In the genomic region with DNA sequence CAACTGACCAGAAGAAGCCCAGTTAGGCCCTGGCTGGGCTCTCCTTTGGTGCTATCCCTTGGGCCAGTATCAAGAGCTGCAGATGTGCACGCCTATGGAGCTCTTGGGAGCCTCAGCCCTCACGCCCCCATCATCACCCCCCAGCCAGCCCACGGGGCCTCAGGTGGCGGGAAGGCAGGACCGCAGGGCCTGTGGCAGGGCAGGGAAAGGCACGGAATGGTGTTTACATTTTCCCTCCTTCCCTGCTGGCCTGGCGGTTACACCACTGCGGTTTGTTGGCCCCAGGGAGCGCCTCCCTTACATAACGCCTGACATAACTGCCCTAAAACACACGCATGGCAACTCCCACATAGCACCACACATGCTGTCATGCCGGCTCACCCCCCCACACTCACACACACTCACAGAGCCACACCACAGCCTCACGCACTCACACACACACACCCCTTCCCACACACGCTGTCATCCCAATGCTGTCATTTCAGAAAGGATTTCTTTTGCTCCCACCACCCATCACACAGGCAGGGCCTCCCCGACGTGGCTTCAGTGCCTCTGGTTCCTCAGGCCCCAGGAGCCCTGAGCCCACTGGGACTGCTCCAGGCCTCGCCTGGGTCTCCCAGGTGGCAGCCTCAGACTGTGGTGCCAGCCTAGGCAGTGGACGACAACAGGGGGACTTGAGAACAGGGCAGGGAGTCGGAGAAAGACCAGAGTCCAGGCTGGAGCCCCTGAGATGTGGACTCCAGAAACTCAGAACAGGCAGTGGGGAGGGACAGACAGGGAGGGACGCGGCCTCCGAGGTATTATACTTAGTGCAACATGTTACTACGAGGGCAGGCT, we compare ENCODE assay signal across 1 cellular context.
TF ChIP-seq lines count a peak whose summit lies in the region.

No MANE protein-coding gene starts in this region.

TF ChIP-seq in HEK293, 187 proteins besides CTCF, POLR2A, EP300 and RAD21 (continued from another document):
- TF ChIP-seq, protein P1, sequence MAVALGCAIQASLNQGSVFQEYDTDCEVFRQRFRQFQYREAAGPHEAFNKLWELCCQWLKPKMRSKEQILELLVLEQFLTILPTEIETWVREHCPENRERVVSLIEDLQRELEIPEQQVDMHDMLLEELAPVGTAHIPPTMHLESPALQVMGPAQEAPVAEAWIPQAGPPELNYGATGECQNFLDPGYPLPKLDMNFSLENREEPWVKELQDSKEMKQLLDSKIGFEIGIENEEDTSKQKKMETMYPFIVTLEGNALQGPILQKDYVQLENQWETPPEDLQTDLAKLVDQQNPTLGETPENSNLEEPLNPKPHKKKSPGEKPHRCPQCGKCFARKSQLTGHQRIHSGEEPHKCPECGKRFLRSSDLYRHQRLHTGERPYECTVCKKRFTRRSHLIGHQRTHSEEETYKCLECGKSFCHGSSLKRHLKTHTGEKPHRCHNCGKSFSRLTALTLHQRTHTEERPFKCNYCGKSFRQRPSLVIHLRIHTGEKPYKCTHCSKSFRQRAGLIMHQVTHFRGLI (tag by site-specific recombination; IDR thresholded peaks at IDR 0.05) = no peak
- no peak for TF ChIP-seq ZNF544 (tag by site-specific recombination; IDR thresholded peaks at IDR 0.05)
- TF ChIP-seq ZNF221 (tag by site-specific recombination; IDR thresholded peaks at IDR 0.05; ENCODE audit: borderline replicate concordance) = no peak
- no peak for TF ChIP-seq ZNF707 (tag by site-specific recombination; IDR thresholded peaks at IDR 0.05)
- TF ChIP-seq OSR2 (tag by site-specific recombination; IDR thresholded peaks at IDR 0.05) = no peak
- no peak for TF ChIP-seq SP2 (tag by site-specific recombination; IDR thresholded peaks at IDR 0.05)
- no peak for TF ChIP-seq ZNF19 (tag by site-specific recombination; IDR thresholded peaks at IDR 0.05; ENCODE audit: low read depth)
- TF ChIP-seq ZNF2 (tag by site-specific recombination; IDR thresholded peaks at IDR 0.05) = no peak
- no peak for TF ChIP-seq YY2 (tag by site-specific recombination; IDR thresholded peaks at IDR 0.05)
- no peak for TF ChIP-seq RBAK (tag by site-specific recombination; IDR thresholded peaks at IDR 0.05)
- TF ChIP-seq, protein P2, sequence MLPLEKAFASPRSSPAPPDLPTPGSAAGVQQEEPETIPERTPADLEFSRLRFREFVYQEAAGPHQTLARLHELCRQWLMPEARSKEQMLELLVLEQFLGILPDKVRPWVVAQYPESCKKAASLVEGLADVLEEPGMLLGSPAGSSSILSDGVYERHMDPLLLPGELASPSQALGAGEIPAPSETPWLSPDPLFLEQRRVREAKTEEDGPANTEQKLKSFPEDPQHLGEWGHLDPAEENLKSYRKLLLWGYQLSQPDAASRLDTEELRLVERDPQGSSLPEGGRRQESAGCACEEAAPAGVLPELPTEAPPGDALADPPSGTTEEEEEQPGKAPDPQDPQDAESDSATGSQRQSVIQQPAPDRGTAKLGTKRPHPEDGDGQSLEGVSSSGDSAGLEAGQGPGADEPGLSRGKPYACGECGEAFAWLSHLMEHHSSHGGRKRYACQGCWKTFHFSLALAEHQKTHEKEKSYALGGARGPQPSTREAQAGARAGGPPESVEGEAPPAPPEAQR (tag by site-specific recombination; IDR thresholded peaks at IDR 0.05) = no peak
- no peak for TF ChIP-seq ZNF350 (tag by site-specific recombination; IDR thresholded peaks at IDR 0.05)
- no peak for TF ChIP-seq ZNF292 (tag by site-specific recombination; IDR thresholded peaks at IDR 0.05; ENCODE audit: borderline replicate concordance, low read depth)
- TF ChIP-seq ZNF560 (tag by site-specific recombination; IDR thresholded peaks at IDR 0.05; ENCODE audit: borderline replicate concordance) = no peak
- TF ChIP-seq, protein P3, sequence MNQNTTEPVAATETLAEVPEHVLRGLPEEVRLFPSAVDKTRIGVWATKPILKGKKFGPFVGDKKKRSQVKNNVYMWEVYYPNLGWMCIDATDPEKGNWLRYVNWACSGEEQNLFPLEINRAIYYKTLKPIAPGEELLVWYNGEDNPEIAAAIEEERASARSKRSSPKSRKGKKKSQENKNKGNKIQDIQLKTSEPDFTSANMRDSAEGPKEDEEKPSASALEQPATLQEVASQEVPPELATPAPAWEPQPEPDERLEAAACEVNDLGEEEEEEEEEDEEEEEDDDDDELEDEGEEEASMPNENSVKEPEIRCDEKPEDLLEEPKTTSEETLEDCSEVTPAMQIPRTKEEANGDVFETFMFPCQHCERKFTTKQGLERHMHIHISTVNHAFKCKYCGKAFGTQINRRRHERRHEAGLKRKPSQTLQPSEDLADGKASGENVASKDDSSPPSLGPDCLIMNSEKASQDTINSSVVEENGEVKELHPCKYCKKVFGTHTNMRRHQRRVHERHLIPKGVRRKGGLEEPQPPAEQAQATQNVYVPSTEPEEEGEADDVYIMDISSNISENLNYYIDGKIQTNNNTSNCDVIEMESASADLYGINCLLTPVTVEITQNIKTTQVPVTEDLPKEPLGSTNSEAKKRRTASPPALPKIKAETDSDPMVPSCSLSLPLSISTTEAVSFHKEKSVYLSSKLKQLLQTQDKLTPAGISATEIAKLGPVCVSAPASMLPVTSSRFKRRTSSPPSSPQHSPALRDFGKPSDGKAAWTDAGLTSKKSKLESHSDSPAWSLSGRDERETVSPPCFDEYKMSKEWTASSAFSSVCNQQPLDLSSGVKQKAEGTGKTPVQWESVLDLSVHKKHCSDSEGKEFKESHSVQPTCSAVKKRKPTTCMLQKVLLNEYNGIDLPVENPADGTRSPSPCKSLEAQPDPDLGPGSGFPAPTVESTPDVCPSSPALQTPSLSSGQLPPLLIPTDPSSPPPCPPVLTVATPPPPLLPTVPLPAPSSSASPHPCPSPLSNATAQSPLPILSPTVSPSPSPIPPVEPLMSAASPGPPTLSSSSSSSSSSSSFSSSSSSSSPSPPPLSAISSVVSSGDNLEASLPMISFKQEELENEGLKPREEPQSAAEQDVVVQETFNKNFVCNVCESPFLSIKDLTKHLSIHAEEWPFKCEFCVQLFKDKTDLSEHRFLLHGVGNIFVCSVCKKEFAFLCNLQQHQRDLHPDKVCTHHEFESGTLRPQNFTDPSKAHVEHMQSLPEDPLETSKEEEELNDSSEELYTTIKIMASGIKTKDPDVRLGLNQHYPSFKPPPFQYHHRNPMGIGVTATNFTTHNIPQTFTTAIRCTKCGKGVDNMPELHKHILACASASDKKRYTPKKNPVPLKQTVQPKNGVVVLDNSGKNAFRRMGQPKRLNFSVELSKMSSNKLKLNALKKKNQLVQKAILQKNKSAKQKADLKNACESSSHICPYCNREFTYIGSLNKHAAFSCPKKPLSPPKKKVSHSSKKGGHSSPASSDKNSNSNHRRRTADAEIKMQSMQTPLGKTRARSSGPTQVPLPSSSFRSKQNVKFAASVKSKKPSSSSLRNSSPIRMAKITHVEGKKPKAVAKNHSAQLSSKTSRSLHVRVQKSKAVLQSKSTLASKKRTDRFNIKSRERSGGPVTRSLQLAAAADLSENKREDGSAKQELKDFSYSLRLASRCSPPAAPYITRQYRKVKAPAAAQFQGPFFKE (tag by site-specific recombination; IDR thresholded peaks at IDR 0.05; ENCODE audit: borderline replicate concordance) = no peak
- TF ChIP-seq ZNF610 (tag by site-specific recombination; IDR thresholded peaks at IDR 0.05; ENCODE audit: borderline replicate concordance) = no peak
- TF ChIP-seq, protein P4, sequence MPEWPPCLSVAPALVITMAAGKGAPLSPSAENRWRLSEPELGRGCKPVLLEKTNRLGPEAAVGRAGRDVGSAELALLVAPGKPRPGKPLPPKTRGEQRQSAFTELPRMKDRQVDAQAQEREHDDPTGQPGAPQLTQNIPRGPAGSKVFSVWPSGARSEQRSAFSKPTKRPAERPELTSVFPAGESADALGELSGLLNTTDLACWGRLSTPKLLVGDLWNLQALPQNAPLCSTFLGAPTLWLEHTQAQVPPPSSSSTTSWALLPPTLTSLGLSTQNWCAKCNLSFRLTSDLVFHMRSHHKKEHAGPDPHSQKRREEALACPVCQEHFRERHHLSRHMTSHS (tag by site-specific recombination; IDR thresholded peaks at IDR 0.05) = peak; percentile 55; the same call in 1 of the 2 replicates
- TF ChIP-seq BCL11A (tag by site-specific recombination; IDR thresholded peaks at IDR 0.05; ENCODE audit: low read depth) = no peak
- no peak for TF ChIP-seq KLF7 (tag by site-specific recombination; IDR thresholded peaks at IDR 0.05; ENCODE audit: borderline replicate concordance)
- TF ChIP-seq, protein P5, sequence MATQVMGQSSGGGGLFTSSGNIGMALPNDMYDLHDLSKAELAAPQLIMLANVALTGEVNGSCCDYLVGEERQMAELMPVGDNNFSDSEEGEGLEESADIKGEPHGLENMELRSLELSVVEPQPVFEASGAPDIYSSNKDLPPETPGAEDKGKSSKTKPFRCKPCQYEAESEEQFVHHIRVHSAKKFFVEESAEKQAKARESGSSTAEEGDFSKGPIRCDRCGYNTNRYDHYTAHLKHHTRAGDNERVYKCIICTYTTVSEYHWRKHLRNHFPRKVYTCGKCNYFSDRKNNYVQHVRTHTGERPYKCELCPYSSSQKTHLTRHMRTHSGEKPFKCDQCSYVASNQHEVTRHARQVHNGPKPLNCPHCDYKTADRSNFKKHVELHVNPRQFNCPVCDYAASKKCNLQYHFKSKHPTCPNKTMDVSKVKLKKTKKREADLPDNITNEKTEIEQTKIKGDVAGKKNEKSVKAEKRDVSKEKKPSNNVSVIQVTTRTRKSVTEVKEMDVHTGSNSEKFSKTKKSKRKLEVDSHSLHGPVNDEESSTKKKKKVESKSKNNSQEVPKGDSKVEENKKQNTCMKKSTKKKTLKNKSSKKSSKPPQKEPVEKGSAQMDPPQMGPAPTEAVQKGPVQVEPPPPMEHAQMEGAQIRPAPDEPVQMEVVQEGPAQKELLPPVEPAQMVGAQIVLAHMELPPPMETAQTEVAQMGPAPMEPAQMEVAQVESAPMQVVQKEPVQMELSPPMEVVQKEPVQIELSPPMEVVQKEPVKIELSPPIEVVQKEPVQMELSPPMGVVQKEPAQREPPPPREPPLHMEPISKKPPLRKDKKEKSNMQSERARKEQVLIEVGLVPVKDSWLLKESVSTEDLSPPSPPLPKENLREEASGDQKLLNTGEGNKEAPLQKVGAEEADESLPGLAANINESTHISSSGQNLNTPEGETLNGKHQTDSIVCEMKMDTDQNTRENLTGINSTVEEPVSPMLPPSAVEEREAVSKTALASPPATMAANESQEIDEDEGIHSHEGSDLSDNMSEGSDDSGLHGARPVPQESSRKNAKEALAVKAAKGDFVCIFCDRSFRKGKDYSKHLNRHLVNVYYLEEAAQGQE (tag by site-specific recombination; IDR thresholded peaks at IDR 0.05) = no peak
- TF ChIP-seq, protein P6, sequence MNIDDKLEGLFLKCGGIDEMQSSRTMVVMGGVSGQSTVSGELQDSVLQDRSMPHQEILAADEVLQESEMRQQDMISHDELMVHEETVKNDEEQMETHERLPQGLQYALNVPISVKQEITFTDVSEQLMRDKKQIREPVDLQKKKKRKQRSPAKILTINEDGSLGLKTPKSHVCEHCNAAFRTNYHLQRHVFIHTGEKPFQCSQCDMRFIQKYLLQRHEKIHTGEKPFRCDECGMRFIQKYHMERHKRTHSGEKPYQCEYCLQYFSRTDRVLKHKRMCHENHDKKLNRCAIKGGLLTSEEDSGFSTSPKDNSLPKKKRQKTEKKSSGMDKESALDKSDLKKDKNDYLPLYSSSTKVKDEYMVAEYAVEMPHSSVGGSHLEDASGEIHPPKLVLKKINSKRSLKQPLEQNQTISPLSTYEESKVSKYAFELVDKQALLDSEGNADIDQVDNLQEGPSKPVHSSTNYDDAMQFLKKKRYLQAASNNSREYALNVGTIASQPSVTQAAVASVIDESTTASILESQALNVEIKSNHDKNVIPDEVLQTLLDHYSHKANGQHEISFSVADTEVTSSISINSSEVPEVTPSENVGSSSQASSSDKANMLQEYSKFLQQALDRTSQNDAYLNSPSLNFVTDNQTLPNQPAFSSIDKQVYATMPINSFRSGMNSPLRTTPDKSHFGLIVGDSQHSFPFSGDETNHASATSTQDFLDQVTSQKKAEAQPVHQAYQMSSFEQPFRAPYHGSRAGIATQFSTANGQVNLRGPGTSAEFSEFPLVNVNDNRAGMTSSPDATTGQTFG (tag by site-specific recombination; IDR thresholded peaks at IDR 0.05; ENCODE audit: borderline replicate concordance) = no peak
- TF ChIP-seq ZNF37A (tag by site-specific recombination; IDR thresholded peaks at IDR 0.05) = no peak
- TF ChIP-seq ZNF138 (tag by site-specific recombination; IDR thresholded peaks at IDR 0.05; ENCODE audit: borderline replicate concordance) = no peak
- TF ChIP-seq, protein P7, sequence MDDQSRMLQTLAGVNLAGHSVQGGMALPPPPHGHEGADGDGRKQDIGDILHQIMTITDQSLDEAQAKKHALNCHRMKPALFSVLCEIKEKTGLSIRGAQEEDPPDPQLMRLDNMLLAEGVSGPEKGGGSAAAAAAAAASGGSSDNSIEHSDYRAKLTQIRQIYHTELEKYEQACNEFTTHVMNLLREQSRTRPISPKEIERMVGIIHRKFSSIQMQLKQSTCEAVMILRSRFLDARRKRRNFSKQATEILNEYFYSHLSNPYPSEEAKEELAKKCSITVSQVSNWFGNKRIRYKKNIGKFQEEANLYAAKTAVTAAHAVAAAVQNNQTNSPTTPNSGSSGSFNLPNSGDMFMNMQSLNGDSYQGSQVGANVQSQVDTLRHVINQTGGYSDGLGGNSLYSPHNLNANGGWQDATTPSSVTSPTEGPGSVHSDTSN (CRISPR knock-in tag; IDR thresholded peaks at IDR 0.05) = no peak
- TF ChIP-seq SP3 (tag by site-specific recombination; IDR thresholded peaks at IDR 0.05) = no peak
- TF ChIP-seq KLF8 (tag by site-specific recombination; IDR thresholded peaks at IDR 0.05) = no peak
- TF ChIP-seq ZFP69B (tag by site-specific recombination; IDR thresholded peaks at IDR 0.05) = no peak; the same call in 1 of the 2 replicates
- TF ChIP-seq ZNF555 (tag by site-specific recombination; conservative IDR thresholded peaks at IDR 0.05) = no peak
- no peak for TF ChIP-seq ZNF433 (tag by site-specific recombination; IDR thresholded peaks at IDR 0.05; ENCODE audit: low read depth)
- TF ChIP-seq GLIS1 (tag by site-specific recombination; IDR thresholded peaks at IDR 0.05) = peak; percentile 77
- TF ChIP-seq ZNF510 (tag by site-specific recombination; IDR thresholded peaks at IDR 0.05; ENCODE audit: insufficient replicate concordance) = no peak
- no peak for TF ChIP-seq ZBTB1 (tag by site-specific recombination; IDR thresholded peaks at IDR 0.05)
- TF ChIP-seq ZNF660 (tag by site-specific recombination; IDR thresholded peaks at IDR 0.05) = no peak
- TF ChIP-seq ZNF670 (tag by site-specific recombination; IDR thresholded peaks at IDR 0.05; ENCODE audit: low read depth) = no peak
- no peak for TF ChIP-seq HOXD13 (CRISPR knock-in tag; IDR thresholded peaks at IDR 0.05; ENCODE audit: borderline replicate concordance)
- no peak for TF ChIP-seq ZNF837 (tag by site-specific recombination; IDR thresholded peaks at IDR 0.05)
- TF ChIP-seq ZNF777 (tag by site-specific recombination; IDR thresholded peaks at IDR 0.05; ENCODE audit: borderline replicate concordance) = no peak
- TF ChIP-seq ZNF132 (tag by site-specific recombination; IDR thresholded peaks at IDR 0.05; ENCODE audit: borderline replicate concordance) = no peak
- 0 out of 2 replicates have a peak, but pooled peaks have one; percentile 47 for TF ChIP-seq ZNF169 (tag by site-specific recombination; IDR thresholded peaks at IDR 0.05)
- no peak for TF ChIP-seq ZNF155 (tag by site-specific recombination; IDR thresholded peaks at IDR 0.05)
- no peak for TF ChIP-seq ZSCAN23 (tag by site-specific recombination; IDR thresholded peaks at IDR 0.05)
- TF ChIP-seq ZNF600 (tag by site-specific recombination; IDR thresholded peaks at IDR 0.05) = peak; percentile 93
- TF ChIP-seq KLF16 (tag by site-specific recombination; IDR thresholded peaks at IDR 0.05) = no peak
- no peak for TF ChIP-seq ZNF121 (tag by site-specific recombination; IDR thresholded peaks at IDR 0.05)
